29 cellular contexts compared by ENCODE assay signal in genomic region chr19:6971366-6971765, GRCh38. TPM values are rescaled to one million over a fixed set of nuclear protein-coding genes. Genes with fewer than 3 reads are reported as not detected.
DNase-seq lines count a peak whose midpoint lies in the region; ATAC-seq and TF ChIP-seq lines count a peak whose summit lies in the region.
"Had no signal": no experiment of that assay in that cellular context is flagged by ENCODE, and none has a peak within 500 bp of the region (broad histone marks: within the 10 kb centered on the region; RNA-seq: fewer than 3 reads in every experiment).

No MANE protein-coding gene starts in this region.

- DNase-seq in ELR (ENCODE audit: low read depth) (peak; percentile 39), HS-5 (ENCODE audit: low read depth) (peak; percentile 34), RPMI7951 (ENCODE audit: low read depth) (peak; percentile 67), iris pigment epithelial cell (ENCODE audit: low read depth) (peak; percentile 8), T-helper 9 cell (no peak), mesothelial cell of epicardium (ENCODE audit: low spot score in 2 of 2, unreplicated experiment in 2 of 2) (no peak)
- no peak for DNase-seq in stimulated activated naive B cell treated with anti-CD40 and anti-IgM and Interleukin-4, amounts not matched to agents 10 μg/mL and 1 μg/mL and 100 μg/mL, for 72 hours
- DNase-seq: activated CD4-positive, alpha-beta T cell treated with anti-CD3 and anti-CD28 coated beads for 48 hours; activated naive CD4-positive, alpha-beta T cell treated with anti-CD3 and anti-CD28 coated beads, Interleukin-2, amount 50 U/mL, for 16 hours; anterior cingulate cortex; caudate nucleus; CD8-positive, alpha-beta T cell; DMS 273 treated with DMSO at 0.1 percent for 48 hours; dorsolateral prefrontal cortex; GDM1; H7; kidney glomerular epithelial cell; MG63; NCI-H1436 treated with DMSO at 0.1 percent for 48 hours; NCI-H2171 treated with DMSO at 0.1 percent for 48 hours; NCI-H524 treated with DMSO at 0.1 percent for 48 hours; RPMI8226; substantia nigra; upper lobe of left lung had no signal

- H3K4me1 Mint-ChIP-seq in stimulated activated naive B cell treated with anti-CD40 and anti-IgM and Interleukin-4, amounts not matched to agents 10 μg/mL and 1 μg/mL and 100 μg/mL, for 72 hours: no peaks in the 10 kb centered on the region
- H3K4me1 Mint-ChIP-seq in mesothelial cell of epicardium: no peaks in the 10 kb centered on the region
- H3K4me1 Mint-ChIP-seq: neural progenitor cell had no signal

- H3K4me3 Mint-ChIP-seq in stimulated activated naive B cell treated with anti-CD40 and anti-IgM and Interleukin-4, amounts not matched to agents 10 μg/mL and 1 μg/mL and 100 μg/mL, for 72 hours: no peak overlapping the region
- H3K4me3 Mint-ChIP-seq in mesothelial cell of epicardium: no peak overlapping the region
- H3K4me3 Mint-ChIP-seq: CD8-positive, alpha-beta T cell; neural progenitor cell had no signal

- no peak for ATAC-seq in stimulated activated naive B cell treated with anti-CD40 and anti-IgM and Interleukin-4, amounts not matched to agents 10 μg/mL and 1 μg/mL and 100 μg/mL, for 72 hours (replicated peaks)
- no peak for ATAC-seq in HG02623 (IDR thresholded peaks at IDR 0.05; ENCODE audit: unreplicated experiment)
- ATAC-seq: CD8-positive, alpha-beta T cell had no signal

- H3K27ac Mint-ChIP-seq in stimulated activated naive B cell treated with anti-CD40 and anti-IgM and Interleukin-4, amounts not matched to agents 10 μg/mL and 1 μg/mL and 100 μg/mL, for 72 hours: no peak overlapping the region
- no peak overlapping the region for H3K27ac Mint-ChIP-seq in mesothelial cell of epicardium
- H3K27ac Mint-ChIP-seq: CD8-positive, alpha-beta T cell; neural progenitor cell had no signal

- H3K36me3 Mint-ChIP-seq in stimulated activated naive B cell treated with anti-CD40 and anti-IgM and Interleukin-4, amounts not matched to agents 10 μg/mL and 1 μg/mL and 100 μg/mL, for 72 hours: peaks cover 0 to 2% of the 10 kb centered on the region in 2 donors
- H3K36me3 Mint-ChIP-seq in mesothelial cell of epicardium: no peaks in the 10 kb centered on the region
- H3K36me3 Mint-ChIP-seq: CD8-positive, alpha-beta T cell; neural progenitor cell had no signal

- H3K9me3 Mint-ChIP-seq in stimulated activated naive B cell treated with anti-CD40 and anti-IgM and Interleukin-4, amounts not matched to agents 10 μg/mL and 1 μg/mL and 100 μg/mL, for 72 hours: peaks cover 3 to 6% of the 10 kb centered on the region in 2 donors
- H3K9me3 Mint-ChIP-seq in mesothelial cell of epicardium: peaks cover 49% of the 10 kb centered on the region
- H3K9me3 Mint-ChIP-seq: CD8-positive, alpha-beta T cell had no signal

- H3K27me3 Mint-ChIP-seq in stimulated activated naive B cell treated with anti-CD40 and anti-IgM and Interleukin-4, amounts not matched to agents 10 μg/mL and 1 μg/mL and 100 μg/mL, for 72 hours: peaks cover 13% of the 10 kb centered on the region in 2 donors
- H3K27me3 Mint-ChIP-seq in mesothelial cell of epicardium (ENCODE audit: low read depth): no peaks in the 10 kb centered on the region

- TF ChIP-seq CTCF in mesothelial cell of epicardium (IDR thresholded peaks at IDR 0.05; ENCODE audit: unreplicated experiment): no peak

RNA-seq across cellular contexts. Expression of gene MBD3L2B, which starts 49.9 kb away (rescaled TPM):
- not detected in 2 replicates for total RNA-seq in RPMI7951 (2014; rRNA removed; shearing (Covaris generic))
- total RNA-seq in mesothelial cell of epicardium: not detected in 3 replicates
- total RNA-seq: CD8-positive, alpha-beta T cell; dorsolateral prefrontal cortex; H7; prostate gland; skeletal muscle tissue; T-helper 2 cell treated with Interferon-gamma antibody and Interleukin-4, amounts not matched to agents 100 ng/mL and 5 ng/mL, for 36 hours; upper lobe of left lung had no signal

RNA-seq across cellular contexts. Expression of gene MBD3L5, which starts 59.0 kb away (rescaled TPM):
- total RNA-seq in RPMI7951 (2014; rRNA removed; shearing (Covaris generic)): not detected in 2 replicates
- not detected in 3 replicates for total RNA-seq in mesothelial cell of epicardium
- total RNA-seq: CD8-positive, alpha-beta T cell; dorsolateral prefrontal cortex; H7; prostate gland; skeletal muscle tissue; T-helper 2 cell treated with Interferon-gamma antibody and Interleukin-4, amounts not matched to agents 100 ng/mL and 5 ng/mL, for 36 hours; upper lobe of left lung had no signal

Comparison
In these comparisons a context has a peak if more than half of its experiments do, and no peak if none do; other contexts are left out.
1. DNase-seq: peak in ELR (single experiment), HS-5 (single experiment), RPMI7951 (single experiment) and iris pigment epithelial cell (single experiment); none in T-helper 9 cell (single experiment), stimulated activated naive B cell treated with anti-CD40 and anti-IgM and Interleukin-4, amounts not matched to agents 10 μg/mL and 1 μg/mL and 100 μg/mL, for 72 hours (single experiment) and mesothelial cell of epicardium (0 of 2).